20 cellular contexts compared by ENCODE assay signal in genomic region chr12:26499979-26500640, GRCh38.
"Had no signal": no experiment of that assay in that cellular context is flagged by ENCODE, and none has a peak within 500 bp of the region (broad histone marks: within the 10 kb centered on the region; RNA-seq: fewer than 3 reads in every experiment).

No MANE protein-coding gene starts in this region.

- H3K27me3 ChIP-seq: gastrocnemius medialis, heart right ventricle, neural progenitor cell, ovary, right lobe of liver, tibial artery had no signal

- H3K27me3 Mint-ChIP-seq: activated CD4-positive, alpha-beta T cell treated with anti-CD3 and anti-CD28 coated beads for 36 hours; activated naive CD8-positive, alpha-beta T cell; effector memory CD8-positive, alpha-beta T cell; naive thymus-derived CD4-positive, alpha-beta T cell; stimulated activated memory B cell treated with anti-CD40 and anti-IgM and Interleukin-4, amounts not matched to agents 10 μg/mL and 1 μg/mL and 100 μg/mL, for 72 hours; T-cell had no signal

- H3K4me1 ChIP-seq: gastrocnemius medialis, neural progenitor cell, psoas muscle, right lobe of liver, tibial artery had no signal

- DNase-seq: activated CD4-positive, alpha-beta T cell treated with anti-CD3 and anti-CD28 coated beads for 36 hours; activated CD4-positive, alpha-beta T cell treated with anti-CD3 and anti-CD28 coated beads, Interleukin-2, amount 50 U/mL, for 48 hours; amniotic stem cell; effector memory CD8-positive, alpha-beta T cell; gastrocnemius medialis; heart right ventricle; mesendoderm; naive thymus-derived CD4-positive, alpha-beta T cell; ovary; psoas muscle; right lobe of liver; stimulated activated CD4-positive, alpha-beta T cell treated with anti-CD3 and anti-CD28 coated beads, Interleukin-4, amount 100 ng/mL, for 4 hours; T-cell; tibial artery had no signal

- H3K4me1 Mint-ChIP-seq: activated CD4-positive, alpha-beta T cell treated with anti-CD3 and anti-CD28 coated beads for 36 hours; naive thymus-derived CD4-positive, alpha-beta T cell; stimulated activated memory B cell treated with anti-CD40 and anti-IgM and Interleukin-4, amounts not matched to agents 10 μg/mL and 1 μg/mL and 100 μg/mL, for 72 hours; T-cell had no signal

- H3K4me3 ChIP-seq: cardiac muscle cell, gastrocnemius medialis, heart right ventricle, neural progenitor cell, ovary, psoas muscle, right lobe of liver, tibial artery had no signal

- H3K36me3 Mint-ChIP-seq: neural progenitor cell had no signal

- H3K27ac Mint-ChIP-seq: activated CD4-positive, alpha-beta T cell treated with anti-CD3 and anti-CD28 coated beads for 36 hours; activated naive CD8-positive, alpha-beta T cell; activated T-helper 1 cell treated with anti-CD3 and anti-CD28 coated beads, Interleukin-12 subunit alpha, Interleukin-12 subunit beta, Interleukin-2, Interleukin-4 antibody, amounts not matched to agents 30 ng/mL and 10 ng/mL and 1 ng/mL, durations not matched to agents 14 hours and 24 hours and 36 hours; effector memory CD8-positive, alpha-beta T cell; naive thymus-derived CD4-positive, alpha-beta T cell; neural progenitor cell; stimulated activated memory B cell treated with anti-CD40 and anti-IgM and Interleukin-4, amounts not matched to agents 10 μg/mL and 1 μg/mL and 100 μg/mL, for 72 hours; T-cell; WTC11 had no signal

- H2AFZ ChIP-seq: neural progenitor cell had no signal

- H3K9ac ChIP-seq: neural progenitor cell had no signal

- H3K4me3 Mint-ChIP-seq: activated CD4-positive, alpha-beta T cell treated with anti-CD3 and anti-CD28 coated beads for 36 hours; activated naive CD8-positive, alpha-beta T cell; activated T-helper 1 cell treated with anti-CD3 and anti-CD28 coated beads, Interleukin-12 subunit alpha, Interleukin-12 subunit beta, Interleukin-2, Interleukin-4 antibody, amounts not matched to agents 30 ng/mL and 10 ng/mL and 1 ng/mL, durations not matched to agents 14 hours and 24 hours and 36 hours; effector memory CD8-positive, alpha-beta T cell; naive thymus-derived CD4-positive, alpha-beta T cell; neural progenitor cell; stimulated activated memory B cell treated with anti-CD40 and anti-IgM and Interleukin-4, amounts not matched to agents 10 μg/mL and 1 μg/mL and 100 μg/mL, for 72 hours; T-cell; WTC11 had no signal

- H3K9me3 ChIP-seq: gastrocnemius medialis, heart right ventricle, ovary, psoas muscle, right lobe of liver, tibial artery had no signal

- H3K27ac ChIP-seq: cardiac muscle cell, gastrocnemius medialis, neural progenitor cell, ovary, psoas muscle, right lobe of liver, tibial artery had no signal

- ATAC-seq: activated CD4-positive, alpha-beta T cell treated with anti-CD3 and anti-CD28 coated beads for 36 hours; effector memory CD8-positive, alpha-beta T cell; gastrocnemius medialis; naive thymus-derived CD4-positive, alpha-beta T cell; psoas muscle; right lobe of liver; stimulated activated memory B cell treated with anti-CD40 and anti-IgM and Interleukin-4, amounts not matched to agents 10 μg/mL and 1 μg/mL and 100 μg/mL, for 72 hours; T-cell; WTC11 had no signal

- H3K4me2 ChIP-seq: neural progenitor cell had no signal

- H3K36me3 ChIP-seq: cardiac muscle cell, gastrocnemius medialis, neural progenitor cell, ovary, tibial artery had no signal

- H3K9me3 Mint-ChIP-seq: activated T-helper 1 cell treated with anti-CD3 and anti-CD28 coated beads, Interleukin-12 subunit alpha, Interleukin-12 subunit beta, Interleukin-2, Interleukin-4 antibody, amounts not matched to agents 30 ng/mL and 10 ng/mL and 1 ng/mL, durations not matched to agents 14 hours and 24 hours and 36 hours; effector memory CD8-positive, alpha-beta T cell; neural progenitor cell; stimulated activated memory B cell treated with anti-CD40 and anti-IgM and Interleukin-4, amounts not matched to agents 10 μg/mL and 1 μg/mL and 100 μg/mL, for 72 hours; T-cell had no signal
